8 cellular contexts compared by ENCODE assay signal in genomic region chr13:48542581-48543341, GRCh38. TPM values are rescaled to one million over a fixed set of nuclear protein-coding genes. Genes with fewer than 3 reads are reported as not detected.
DNase-seq lines count a peak whose midpoint lies in the region; ATAC-seq and TF ChIP-seq lines count a peak whose summit lies in the region.

No MANE protein-coding gene starts in this region.

- TF ChIP-seq CTCF in A673 (conservative IDR thresholded peaks at IDR 0.05; ENCODE audit: low read depth, low read length) = no peak
- peak in 5 of 12 donors; percentile 14 to 45 (median 24) for TF ChIP-seq CTCF in heart left ventricle (IDR thresholded peaks at IDR 0.05)

- TF ChIP-seq POLR2A in heart left ventricle (IDR thresholded peaks at IDR 0.05) = no peak

- H3K36me3 ChIP-seq in A673 (ENCODE audit: insufficient read depth, low read length, poor library complexity, severe bottlenecking) = no peaks in the 10 kb centered on the region
- no peaks in the 10 kb centered on the region for H3K36me3 ChIP-seq in heart left ventricle
- no peaks in the 10 kb centered on the region for H3K36me3 ChIP-seq in effector memory CD4-positive, alpha-beta T cell (ENCODE audit: control insufficient read depth, insufficient read depth, low read length)

- H3K27ac ChIP-seq in A673 (ENCODE audit: low read depth, low read length, poor library complexity, severe bottlenecking) (no peak overlapping the region), heart left ventricle (peak overlapping the region; percentile 50 to 90 (median 82))
- no peak overlapping the region for H3K27ac ChIP-seq in effector memory CD4-positive, alpha-beta T cell (ENCODE audit: insufficient read depth, low read length, poor library complexity, severe bottlenecking)

- BruUV-seq in A673 (replicated peaks; lab: Mats Ljungman, UMichigan) = no TSS peak

- ATAC-seq in HG03108 (IDR thresholded peaks at IDR 0.05; ENCODE audit: unreplicated experiment) (peak; percentile 57), heart left ventricle (peak; percentile 89 to 93 (median 92))

- 1 to 5% (median 4%) methylated on average over 10 to 11 of the region's 11 CpGs for WGBS in heart left ventricle, 4 donors

- no peaks in the 10 kb centered on the region for H3K4me1 ChIP-seq in A673 (ENCODE audit: insufficient read depth, low read length, poor library complexity, severe bottlenecking)
- H3K4me1 ChIP-seq in heart left ventricle = peaks cover 10 to 31% (median 24%) of the 10 kb centered on the region in 12 donors
- no peaks in the 10 kb centered on the region for H3K4me1 ChIP-seq in effector memory CD4-positive, alpha-beta T cell (ENCODE audit: control insufficient read depth, insufficient read depth, low read length, poor library complexity, severe bottlenecking)

- no peaks in the 10 kb centered on the region for H3K27me3 ChIP-seq in A673 (replicated peaks; ENCODE audit: insufficient read depth, low read depth, low read length, poor library complexity)
- no peaks in the 10 kb centered on the region for H3K27me3 ChIP-seq in heart left ventricle
- H3K27me3 ChIP-seq in effector memory CD4-positive, alpha-beta T cell (replicated peaks; ENCODE audit: control insufficient read depth, insufficient read depth, low read length, poor library complexity, severe bottlenecking) = no peaks in the 10 kb centered on the region

- CTCF ChIA-PET in A673 (lab: Charles Lee) = no interaction called here

- intact Hi-C loops in A673 (cut with micrococcal nuclease; ENCODE audit: unreplicated experiment) = no loop called here
- intact Hi-C loops in heart left ventricle (cut with DNase I) = no loop called here

- H3K9me3 ChIP-seq in A673 (ENCODE audit: low read depth, low read length, poor library complexity, severe bottlenecking) (no peaks in the 10 kb centered on the region), heart left ventricle (no peaks in the 10 kb centered on the region)
- no peaks in the 10 kb centered on the region for H3K9me3 ChIP-seq in effector memory CD4-positive, alpha-beta T cell (ENCODE audit: control insufficient read depth, low read length)

- POLR2A ChIA-PET in A673 (lab: Charles Lee; ENCODE audit: low non-redundant PET) = no interaction called here

- peak; percentile 18 for DNase-seq in A673 (ENCODE audit: low spot score)
- DNase-seq in SHP77 (lab: John Stamatoyannopoulos, UW) = peak; percentile 28 to 56
- peak; percentile 58 to 81 (median 66) for DNase-seq in heart left ventricle
- peak; percentile 34 for DNase-seq in renal cortical epithelial cell (ENCODE audit: low read depth)
- no peak for DNase-seq in effector memory CD4-positive, alpha-beta T cell
- no peak for DNase-seq in effector CD8-positive, alpha-beta T cell (lab: John Stamatoyannopoulos, UW)
- no peak for DNase-seq in cerebellar nuclear complex (lab: John Stamatoyannopoulos, UW)

- H3K4me3 ChIP-seq in A673 (ENCODE audit: low read depth, low read length, poor library complexity, severe bottlenecking) = no peak overlapping the region
- H3K4me3 ChIP-seq in heart left ventricle = peak overlapping the region in 9 of 12 donors; percentile 4 to 38 (median 21)
- H3K4me3 ChIP-seq in effector memory CD4-positive, alpha-beta T cell (ENCODE audit: insufficient read depth, low read depth, low read length, poor library complexity, severe bottlenecking) = no peak overlapping the region

RNA-seq across cellular contexts. Expression of gene RCBTB2, which starts 9.9 kb away (rescaled TPM):
- total RNA-seq in A673 (2021) (4.3 and 6.3 TPM in 2 replicates), heart left ventricle (10 to 100 TPM in 6 of 9 donors, 1 to 10 TPM in 3; 5.9 to 16.2 (median 11.8) TPM), renal cortical epithelial cell (10.4 and 20.8 TPM in 2 replicates)
- 10 to 100 TPM in 1 of 2 donors, 1 to 10 TPM in 1; 6.9 to 11.5 TPM for polyA plus RNA-seq in heart left ventricle

Comparison
In these comparisons a context has a peak if more than half of its experiments do, and no peak if none do; other contexts are left out.
1. DNase-seq: peak in A673 (single experiment), SHP77 (2 of 2), heart left ventricle (5 of 5) and renal cortical epithelial cell (single experiment); none in effector memory CD4-positive, alpha-beta T cell (0 of 3), effector CD8-positive, alpha-beta T cell (single experiment) and cerebellar nuclear complex (0 of 2).
2. H3K27ac ChIP-seq: peak in heart left ventricle (12 of 12); none in A673 (single experiment) and effector memory CD4-positive, alpha-beta T cell (single experiment).
3. H3K4me3 ChIP-seq: peak in heart left ventricle (9 of 12); none in A673 (single experiment) and effector memory CD4-positive, alpha-beta T cell (single experiment).